In genomic region chr19:13538854-13539253, GRCh38 we compare ENCODE assay signal across 21 cellular contexts. TPM values are rescaled to one million over a fixed set of nuclear protein-coding genes. Genes with fewer than 3 reads are reported as not detected.
DNase-seq lines count a peak whose midpoint lies in the region; ATAC-seq, FAIRE-seq and TF ChIP-seq lines count a peak whose summit lies in the region.
"Had no signal": no experiment of that assay in that cellular context is flagged by ENCODE, and none has a peak within 500 bp of the region (broad histone marks: within the 10 kb centered on the region; RNA-seq: fewer than 3 reads in every experiment).

No MANE protein-coding gene starts in this region.

- no peaks in the 10 kb centered on the region for H3K9me1 ChIP-seq in K562 (ENCODE audit: control insufficient read depth, insufficient read depth, low read length)

- H3K27ac ChIP-seq in K562 (ENCODE audit: extremely low read depth, low read depth, low read length): no peak overlapping the region
- H3K27ac ChIP-seq: BLaER1 had no signal

- WGBS in K562 (ENCODE audit: insufficient coverage, low coverage, missing lambda C conversion rate): 5% methylated on average over 5 of the region's 5 CpGs

- no peaks in the 10 kb centered on the region for H4K20me1 ChIP-seq in K562 (replicated peaks; ENCODE audit: control insufficient read depth, insufficient read depth, low read length)
- H4K20me1 ChIP-seq: BLaER1 had no signal

- H3K79me2 ChIP-seq in K562 (ENCODE audit: control insufficient read depth, insufficient read depth, low read length): no peaks in the 10 kb centered on the region

- TF ChIP-seq CTCF in K562 (IDR thresholded peaks at IDR 0.05 in 2 of 3, conservative IDR thresholded peaks at IDR 0.05 in 1 of 3; ENCODE audit: insufficient read depth in 2 of 3, low read depth in 1 of 3, low read length in 3 of 3): no peak

- intact Hi-C loops in K562 (cut with micrococcal nuclease): no loop called here

- H3K4me2 ChIP-seq in K562 (ENCODE audit: insufficient read depth, low read length): peak overlapping the region; percentile 12; the same call in 1 of the 2 replicates
- H3K4me2 ChIP-seq: BLaER1 had no signal

- no peak overlapping the region for H3K9ac ChIP-seq in K562 (ENCODE audit: insufficient read depth in 1 of 2, low read depth in 2 of 2, low read length in 2 of 2)
- H3K9ac ChIP-seq: BLaER1 had no signal

- no peaks in the 10 kb centered on the region for H3K36me3 ChIP-seq in K562 (ENCODE audit: control insufficient read depth, insufficient read depth, low read length)
- H3K36me3 ChIP-seq: BE2C, BLaER1 had no signal

- in situ Hi-C loops in K562 (cut with MboI): no loop called here

- TF ChIP-seq EP300 in K562 (IDR thresholded peaks at IDR 0.05; ENCODE audit: low read length): no peak

- H2AFZ ChIP-seq in K562 (ENCODE audit: low read depth, low read length): no peak overlapping the region

- TF ChIP-seq RAD21 in K562 (CRISPR knock-in tag; conservative IDR thresholded peaks at IDR 0.05 in 1 of 2, IDR thresholded peaks at IDR 0.05 in 1 of 2): no peak

- CTCF ChIA-PET in K562 (lab: Yijun Ruan, JAX; ENCODE audit: low intra/inter-chr PET ratio): no interaction called here

- H3K4me3 ChIP-seq in K562: no peak overlapping the region
- H3K4me3 ChIP-seq: BLaER1 had no signal

- no peak for TF ChIP-seq POLR2A in K562 (conservative IDR thresholded peaks at IDR 0.05)

- ATAC-seq in K562: no peak

- peaks cover 0 to 5% of the 10 kb centered on the region in 2 experiments; a peak in 1 of 5 replicates for H3K27me3 ChIP-seq in K562 (ENCODE audit: control insufficient read depth in 2 of 2, insufficient read depth in 2 of 2, low read length in 2 of 2)
- H3K27me3 ChIP-seq: BLaER1 had no signal

- BruUV-seq in K562 (replicated peaks; lab: Mats Ljungman, UMichigan): no TSS peak

- POLR2A ChIA-PET in K562 (lab: Yijun Ruan, JAX): no interaction called here

- peaks cover 5 to 8% of the 10 kb centered on the region in 2 experiments; a peak in 4 of 5 replicates for H3K4me1 ChIP-seq in K562 (replicated peaks in 1 of 2; ENCODE audit: control insufficient read depth in 2 of 2, insufficient read depth in 2 of 2, low read length in 2 of 2)
- H3K4me1 ChIP-seq: BE2C, BLaER1, Caco-2 had no signal

- FAIRE-seq in K562 (lab: Jason Lieb, UNC): peak; percentile 29
- FAIRE-seq: A204.1, D721Med, G401.6, GM12891, GM19239 had no signal

- DNase-seq in CMK (ENCODE audit: low read depth) (peak; percentile 32), OCI-M1 (lab: John Stamatoyannopoulos, UW) (peak; percentile 99), K562 (ENCODE audit: extremely low read depth in 1 of 4, low spot score in 3 of 4) (peak in 1 of 4 experiments; percentile 4)
- no peak for DNase-seq in effector CD4-positive, alpha-beta T cell
- DNase-seq in activated effector memory CD4-positive, alpha-beta T cell treated with anti-CD3 and anti-CD28 coated beads, Interleukin-2, amount 50 U/mL, for 16 hours: no peak
- DNase-seq: 8988T; ACHN; BE2C; C1 segment of cervical spinal cord; Caco-2; Calu3; CD4-positive, alpha-beta memory T cell; CD4-positive, CD25-positive, alpha-beta regulatory T cell; CD8-positive, alpha-beta memory T cell; GF-D8 had no signal

- peaks cover 2% of the 10 kb centered on the region; the same call in 1 of the 2 replicates for H3K9me3 ChIP-seq in K562 (replicated peaks; ENCODE audit: control insufficient read depth, insufficient read depth, low read depth, low read length)
- H3K9me3 ChIP-seq: BE2C, BLaER1, Caco-2 had no signal

TF ChIP-seq in K562, 482 proteins besides CTCF, POLR2A, EP300 and RAD21:
- TF ChIP-seq HDAC2 (IDR thresholded peaks at IDR 0.05) (no peak), TAL1 (IDR thresholded peaks at IDR 0.05) (0 out of 2 replicates have a peak, but pooled peaks have one; percentile 6), CBFA2T3 (IDR thresholded peaks at IDR 0.05) (peak; percentile 44; the same call in 1 of the 2 replicates), CCAR2 (IDR thresholded peaks at IDR 0.05; ENCODE audit: low read depth, low read length) (no peak), HMBOX1 (IDR thresholded peaks at IDR 0.05) (peak; percentile 98), TEAD4 (IDR thresholded peaks at IDR 0.05; ENCODE audit: low read length) (0 out of 2 replicates have a peak, but pooled peaks have one; percentile 14), TEAD4 (CRISPR knock-in tag; IDR thresholded peaks at IDR 0.05; ENCODE audit: borderline replicate concordance) (no peak), CBFA2T2 (conservative IDR thresholded peaks at IDR 0.05) (0 out of 2 replicates have a peak, but pooled peaks have one; percentile 4), NFIC (IDR thresholded peaks at IDR 0.05) (0 out of 2 replicates have a peak, but pooled peaks have one; percentile 8)

RNA-seq across cellular contexts. Expression of gene CACNA1A, which starts 32.6 kb away (rescaled TPM):
- total RNA-seq in K562 (2011; cell fraction: chromatin; rRNA removed; ENCODE audit: low replicate concordance): 0.74 and 0.95 TPM in 2 replicates
- 0.13 and 0.17 TPM in 2 replicates for total RNA-seq in K562 (2011; cell fraction: nucleolus; rRNA removed)
- 0.51 and 1.5 TPM in 2 replicates for total RNA-seq in K562 (2011; cell fraction: nucleoplasm; rRNA removed)
- total RNA-seq in K562 (2014; rRNA removed) (0.04 and 0.09 TPM in 2 replicates), K562 (2014; rRNA removed; fragmentation: Illumina TruSeq; extraction: Trizol) (0.15 TPM in 1 of 2 replicates, not detected in the other), K562 (2015; rRNA removed; fragmentation: Illumina TruSeq; extraction: Trizol) (0.18 TPM in 1 of 2 replicates, not detected in the other), K562 (2021) (0.04 TPM in 1 of 2 replicates, not detected in the other)
- polyA plus RNA-seq in K562 (2011; rRNA removed) (0.08 and 0.11 TPM in 2 replicates), K562 (2014; fragmentation: Illumina TruSeq; extraction: Trizol) (0.04 and 0.08 TPM in 2 replicates), K562 (2014; fragmentation: Nextera tagmentation; extraction: Ambion mirVana) (under 1 TPM; 0.08 to 0.20 TPM), K562 (2014; rRNA removed) (0.01 and 0.03 TPM in 2 replicates)
- 0.03 and 0.07 TPM in 2 replicates for polyA plus RNA-seq in K562 (2011; cell fraction: cytosol; rRNA removed)
- polyA plus RNA-seq in K562 (2011; cell fraction: nucleus; rRNA removed): 0.08 and 0.40 TPM in 2 replicates
- 0.28 and 0.31 TPM in 2 replicates for polyA plus RNA-seq in K562 (2012)
- not detected in 2 replicates for polyA minus RNA-seq in K562 (2011; rRNA and poly(A)+ RNA removed)
- not detected in 2 replicates for polyA minus RNA-seq in K562 (2011; cell fraction: cytosol; rRNA and poly(A)+ RNA removed)
- polyA minus RNA-seq in K562 (2011; cell fraction: nucleus; rRNA and poly(A)+ RNA removed): 0.13 and 0.22 TPM in 2 replicates
- total RNA-seq: Caco-2 had no signal
- polyA plus RNA-seq: CD8-positive, alpha-beta memory T cell had no signal

Comparison
In these comparisons a context has a peak if more than half of its experiments do, and no peak if none do; other contexts are left out.
1. DNase-seq: peak in CMK (single experiment) and OCI-M1 (single experiment); none in effector CD4-positive, alpha-beta T cell (single experiment) and activated effector memory CD4-positive, alpha-beta T cell treated with anti-CD3 and anti-CD28 coated beads, Interleukin-2, amount 50 U/mL, for 16 hours (single experiment).